11 cellular contexts compared by ENCODE assay signal in the genomic region with DNA sequence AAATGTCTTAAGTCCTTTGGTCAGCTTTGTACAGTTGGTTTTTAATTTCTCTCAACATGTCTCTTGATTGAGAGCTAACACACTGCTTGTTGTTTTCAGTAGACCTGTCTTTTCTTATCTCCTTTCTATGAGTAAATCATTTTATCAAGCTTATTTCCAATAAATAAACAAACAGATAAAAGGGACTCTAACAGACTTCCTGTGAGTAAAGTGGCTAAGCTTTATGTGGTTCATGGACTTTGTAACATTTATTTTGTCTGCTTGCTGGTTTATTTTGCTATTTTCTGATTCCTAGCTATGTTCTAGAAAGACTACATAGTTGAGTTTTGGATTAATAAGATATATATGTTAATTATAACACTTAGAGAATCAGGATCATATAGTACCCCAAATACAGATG. TPM values are rescaled to one million over a fixed set of nuclear protein-coding genes. Genes with fewer than 3 reads are reported as not detected.
"Had no signal": no experiment of that assay in that cellular context is flagged by ENCODE, and none has a peak within 500 bp of the region (broad histone marks: within the 10 kb centered on the region; RNA-seq: fewer than 3 reads in every experiment).

No MANE protein-coding gene starts in this region.

- FAIRE-seq: H1, H54 had no signal

- ATAC-seq: GM23338, HCT116 had no signal

- H2AFZ ChIP-seq: GM23248, GM23338 had no signal

- H3K4me3 ChIP-seq: GM23248, GM23338 had no signal

- H3K27ac ChIP-seq: GM23248 had no signal

- DNase-seq: GM23248, GOT3, H7, H9, HCEC 1CT, HFFc6 had no signal

- H3K9ac ChIP-seq: GM23248 had no signal

- H3K4me2 ChIP-seq: GM23338 had no signal

RNA-seq across cellular contexts. Expression of gene OR9A2, which starts 27.1 kb away (rescaled TPM):
- total RNA-seq: GM23248, GM23338, H1, H4, H7, H9, HFFc6 had no signal
- polyA plus RNA-seq: GM23248, GM23338, H1 had no signal

RNA-seq across cellular contexts. Expression of gene KEL, which starts 37.6 kb away (rescaled TPM):
- total RNA-seq: GM23248, HFFc6 had no signal
- polyA plus RNA-seq: GM23248 had no signal

RNA-seq across cellular contexts. Expression of gene OR6V1, which starts 52.3 kb away (rescaled TPM):
- total RNA-seq: GM23248, GM23338, H1, H4, H7, H9, HFFc6 had no signal
- polyA plus RNA-seq: GM23248, GM23338, H1 had no signal
